In the genomic region with DNA sequence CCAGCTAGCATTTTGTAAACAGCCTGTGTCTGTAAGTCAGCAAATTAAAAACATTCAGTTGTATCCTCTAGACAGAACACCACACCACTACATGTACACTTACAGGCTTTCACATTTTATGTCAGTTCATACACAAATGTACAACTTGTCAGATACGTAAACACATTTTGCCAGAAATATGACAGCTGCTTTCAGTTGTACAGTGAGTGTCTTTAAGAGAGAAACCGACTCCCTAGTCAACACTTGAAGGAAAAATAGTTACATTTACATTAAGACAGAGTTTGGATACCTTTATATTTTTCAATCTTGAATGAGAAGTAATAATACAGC, we compare ENCODE assay signal across 22 cellular contexts.
"Had no signal": no experiment of that assay in that cellular context is flagged by ENCODE, and none has a peak within 500 bp of the region (broad histone marks: within the 10 kb centered on the region; RNA-seq: fewer than 3 reads in every experiment).

No MANE protein-coding gene starts in this region.

- H3K27me3 Mint-ChIP-seq: activated naive CD4-positive, alpha-beta T cell treated with anti-CD3 and anti-CD28 coated beads, Interleukin-2, amount 10 ng/mL, durations not matched to agents 7 days and 5 days; activated T-cell treated with anti-CD3 and anti-CD28 coated beads, Interleukin-2, amount 50 U/mL, for 24 hours; naive thymus-derived CD8-positive, alpha-beta T cell had no signal

- H3K27me3 ChIP-seq: ascending aorta, heart right ventricle, neural progenitor cell, tibial artery had no signal

- H3K4me3 Mint-ChIP-seq: activated CD8-positive, alpha-beta T cell treated with anti-CD3 and anti-CD28 coated beads, Interleukin-2, amount 10 ng/mL, durations not matched to agents 7 days and 5 days; activated naive CD4-positive, alpha-beta T cell treated with anti-CD3 and anti-CD28 coated beads, Interleukin-2, amount 10 ng/mL, durations not matched to agents 7 days and 5 days; activated T-cell treated with anti-CD3 and anti-CD28 coated beads, Interleukin-2, amount 50 U/mL, for 24 hours; endodermal cell; naive thymus-derived CD8-positive, alpha-beta T cell; neural progenitor cell; T-helper 2 cell treated with Interferon-gamma antibody and Interleukin-4, amounts not matched to agents 5 μg/mL and 100 μg/mL, for 36 hours had no signal

- H3K4me3 ChIP-seq: ascending aorta, coronary artery, heart right ventricle, neural progenitor cell, tibial artery had no signal

- H3K27ac ChIP-seq: coronary artery, neural progenitor cell had no signal

- H3K9me3 Mint-ChIP-seq: activated T-cell treated with anti-CD3 and anti-CD28 coated beads, Interleukin-2, amount 50 U/mL, for 24 hours; endodermal cell; neural progenitor cell had no signal

- ATAC-seq: activated CD8-positive, alpha-beta T cell treated with anti-CD3 and anti-CD28 coated beads, Interleukin-2, amount 10 ng/mL, durations not matched to agents 7 days and 5 days; left lobe of liver; naive thymus-derived CD8-positive, alpha-beta T cell; SK-N-SH treated with all-trans-retinoic acid at 6 μM for 48 hours; stimulated activated naive CD8-positive, alpha-beta T cell treated with anti-CD3 and anti-CD28 coated beads, Interleukin-15, Interleukin-2, amounts not matched to agents 100 U/mL and 50 U/mL, for 24 hours had no signal

- DNase-seq: activated CD4-positive, alpha-beta T cell treated with anti-CD3 and anti-CD28 coated beads for 1 hour; activated CD4-positive, alpha-beta T cell treated with anti-CD3 and anti-CD28 coated beads, Interleukin-2, amount 50 U/mL, for 1 hour; activated CD8-positive, alpha-beta T cell treated with anti-CD3 and anti-CD28 coated beads, Interleukin-2, amount 10 ng/mL, durations not matched to agents 7 days and 5 days; activated naive CD4-positive, alpha-beta T cell treated with anti-CD3 and anti-CD28 coated beads, Interleukin-2, amount 10 ng/mL, durations not matched to agents 7 days and 5 days; activated T-cell treated with anti-CD3 and anti-CD28 coated beads, Interleukin-2, amount 50 U/mL, for 24 hours; endodermal cell; heart right ventricle; naive thymus-derived CD8-positive, alpha-beta T cell; posterior cingulate gyrus; retina; stimulated activated CD4-positive, alpha-beta T cell treated with anti-CD3 and anti-CD28 coated beads, Interleukin-4, amount 100 ng/mL, for 1 hour; stimulated activated naive CD8-positive, alpha-beta T cell treated with anti-CD3 and anti-CD28 coated beads, Interleukin-15, Interleukin-2, amounts not matched to agents 100 U/mL and 50 U/mL, for 24 hours; substantia nigra; tibial artery had no signal

- FAIRE-seq: TTC549, urothelium cell line had no signal

- H3K9me3 ChIP-seq: ascending aorta, heart right ventricle, tibial artery had no signal

- H3K27ac Mint-ChIP-seq: activated CD8-positive, alpha-beta T cell treated with anti-CD3 and anti-CD28 coated beads, Interleukin-2, amount 10 ng/mL, durations not matched to agents 7 days and 5 days; activated naive CD4-positive, alpha-beta T cell treated with anti-CD3 and anti-CD28 coated beads, Interleukin-2, amount 10 ng/mL, durations not matched to agents 7 days and 5 days; endodermal cell; neural progenitor cell; T-helper 2 cell treated with Interferon-gamma antibody and Interleukin-4, amounts not matched to agents 5 μg/mL and 100 μg/mL, for 36 hours had no signal

- H3K4me1 ChIP-seq: ascending aorta, neural progenitor cell had no signal
